15 cellular contexts compared by ENCODE assay signal in the genomic region with DNA sequence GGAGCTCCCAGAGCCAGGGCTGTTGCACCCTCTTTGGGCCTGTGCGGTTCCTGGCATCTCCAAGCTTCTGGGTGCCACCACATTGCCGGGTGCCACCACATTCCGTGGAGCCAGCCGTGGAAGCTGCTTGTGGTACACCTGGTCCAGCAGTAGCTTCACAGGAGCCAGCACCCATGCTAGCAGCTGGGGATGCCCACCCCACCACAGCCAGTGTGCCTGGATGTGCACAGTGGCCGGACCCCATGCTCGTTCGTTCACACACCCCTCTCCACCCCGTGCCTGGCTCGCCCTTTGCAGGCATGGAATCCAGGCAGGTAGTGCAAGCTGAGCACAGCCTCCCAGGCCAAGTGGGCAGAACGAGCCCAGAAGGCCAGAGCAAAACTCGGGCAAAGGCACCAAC.
DNase-seq lines count a peak whose midpoint lies in the region; ATAC-seq and TF ChIP-seq lines count a peak whose summit lies in the region.
"Had no signal": no experiment of that assay in that cellular context is flagged by ENCODE, and none has a peak within 500 bp of the region (broad histone marks: within the 10 kb centered on the region; RNA-seq: fewer than 3 reads in every experiment).

No MANE protein-coding gene starts in this region.

- H3K27me3 ChIP-seq in right cardiac atrium (ENCODE audit: control insufficient read depth, insufficient read depth) (no peaks in the 10 kb centered on the region), mesenchymal stem cell (ENCODE audit: control insufficient read depth in 1 of 2, insufficient read depth in 1 of 2, low read length in 2 of 2) (no peaks in the 10 kb centered on the region), spleen (replicated peaks in 1 of 7) (no peaks in the 10 kb centered on the region), endodermal cell (ENCODE audit: control insufficient read depth, insufficient read depth, low read length, poor library complexity, severe bottlenecking) (no peaks in the 10 kb centered on the region)
- H3K27me3 ChIP-seq: BLaER1 had no signal

- H2AFZ ChIP-seq in mesenchymal stem cell (ENCODE audit: low read depth, low read length) = no peak overlapping the region

- intact Hi-C loops in right cardiac atrium (cut with DNase I) (no loop called here), Right ventricle myocardium superior (cut with DNase I) (no loop called here), spleen (cut with DNase I; ENCODE audit: low total_unique reads) (no loop called here)

- H3K9me3 ChIP-seq in right cardiac atrium (ENCODE audit: control insufficient read depth, low read length) (no peaks in the 10 kb centered on the region), mesenchymal stem cell (ENCODE audit: control insufficient read depth, low read length) (no peaks in the 10 kb centered on the region), spleen (peaks cover 0 to 17% (median 4%) of the 10 kb centered on the region in 8 donors), endodermal cell (ENCODE audit: control insufficient read depth, low read length) (no peaks in the 10 kb centered on the region)
- H3K9me3 ChIP-seq: BLaER1 had no signal

- peak overlapping the region; percentile 61 for H4K91ac ChIP-seq in mesenchymal stem cell (ENCODE audit: low read length)

- no peak overlapping the region for H3K14ac ChIP-seq in mesenchymal stem cell (ENCODE audit: low read length in 2 of 2)

- no peaks in the 10 kb centered on the region for H3K27me3 Mint-ChIP-seq in endodermal cell (ENCODE audit: insufficient read depth)

- no peak overlapping the region for H3K4me3 Mint-ChIP-seq in endodermal cell
- H3K4me3 Mint-ChIP-seq: CD8-positive, alpha-beta T cell; H9 had no signal

- H3K9me3 Mint-ChIP-seq in endodermal cell = peaks cover 2% of the 10 kb centered on the region

- no peak overlapping the region for H2BK120ac ChIP-seq in mesenchymal stem cell (ENCODE audit: low read depth, low read length)

- H3K23ac ChIP-seq in mesenchymal stem cell (ENCODE audit: low read length in 2 of 2) = no peak overlapping the region

- H3K4me3 ChIP-seq in right cardiac atrium (ENCODE audit: low read length) (no peak overlapping the region), mesenchymal stem cell (ENCODE audit: insufficient read depth in 1 of 2, low read depth in 1 of 2, low read length in 2 of 2) (no peak overlapping the region), spleen (no peak overlapping the region), endodermal cell (ENCODE audit: low read length) (no peak overlapping the region)
- H3K4me3 ChIP-seq: BLaER1 had no signal

- H3K4me1 ChIP-seq in right cardiac atrium (ENCODE audit: control insufficient read depth, insufficient read depth, low read length) = no peaks in the 10 kb centered on the region
- H3K4me1 ChIP-seq in mesenchymal stem cell (ENCODE audit: control insufficient read depth, insufficient read depth, low read depth, low read length) = no peaks in the 10 kb centered on the region
- no peaks in the 10 kb centered on the region for H3K4me1 ChIP-seq in spleen
- no peaks in the 10 kb centered on the region for H3K4me1 ChIP-seq in endodermal cell (ENCODE audit: control insufficient read depth, insufficient read depth, low read length)
- H3K4me1 ChIP-seq: BLaER1 had no signal

- 87% methylated on average over 11 of the region's 11 CpGs for WGBS in right cardiac atrium
- WGBS in mesenchymal stem cell = 95% methylated on average over 10 of the region's 11 CpGs
- 81 to 94% (median 91%) methylated on average over 7 to 11 of the region's 11 CpGs for WGBS in spleen, 5 donors
- WGBS in endodermal cell (ENCODE audit: insufficient coverage in 1 of 2, insufficient read length in 1 of 2), 2 experiments = 94 to 96% methylated on average over 3 to 11 of the region's 11 CpGs

- H2BK5ac ChIP-seq in mesenchymal stem cell (ENCODE audit: low read depth, low read length, poor library complexity, severe bottlenecking) = no peak overlapping the region

- DNase-seq in right cardiac atrium (peak in 2 of 3 donors; percentile 19 to 28), Right ventricle myocardium superior (no peak), mesenchymal stem cell (no peak), spleen (peak; percentile 67), endodermal cell (no peak), NCI-H345 treated with DMSO at 0.1 percent for 48 hours (lab: John Stamatoyannopoulos, UW; ENCODE audit: unreplicated experiment) (no peak)
- DNase-seq: 8988T; Calu3; CD8-positive, alpha-beta T cell; DMS79 treated with DMSO at 0.1 percent for 48 hours; GF-D8; H9 had no signal

- no peaks in the 10 kb centered on the region for H3K36me3 ChIP-seq in mesenchymal stem cell (ENCODE audit: control insufficient read depth in 1 of 2, insufficient read depth in 2 of 2, low read depth in 1 of 2, low read length in 2 of 2)
- H3K36me3 ChIP-seq in spleen = no peaks in the 10 kb centered on the region
- H3K36me3 ChIP-seq in endodermal cell (ENCODE audit: control insufficient read depth, insufficient read depth, low read length) = no peaks in the 10 kb centered on the region
- H3K36me3 ChIP-seq: BLaER1 had no signal

- no peaks in the 10 kb centered on the region for H3K79me1 ChIP-seq in mesenchymal stem cell (replicated peaks; ENCODE audit: low read length, poor library complexity, severe bottlenecking)

- H2AK5ac ChIP-seq in mesenchymal stem cell (ENCODE audit: low read length, severe bottlenecking) = no peak overlapping the region

- H3K4me1 Mint-ChIP-seq in endodermal cell = no peaks in the 10 kb centered on the region
- H3K4me1 Mint-ChIP-seq: H9 had no signal

- H2BK12ac ChIP-seq in mesenchymal stem cell (ENCODE audit: low read length in 2 of 2) = no peak overlapping the region

- no peak overlapping the region for H3K27ac Mint-ChIP-seq in endodermal cell
- H3K27ac Mint-ChIP-seq: CD8-positive, alpha-beta T cell; H9 had no signal

- H3K36me3 Mint-ChIP-seq in endodermal cell (ENCODE audit: low read depth) = no peaks in the 10 kb centered on the region
- H3K36me3 Mint-ChIP-seq: CD8-positive, alpha-beta T cell had no signal

- H3K18ac ChIP-seq in mesenchymal stem cell (ENCODE audit: low read depth in 1 of 2, low read length in 2 of 2) = no peak overlapping the region

- ATAC-seq in right cardiac atrium = peak in 1 of 2 donors; percentile 38
- no peak for ATAC-seq in Right ventricle myocardium superior (ENCODE audit: poor library complexity)
- ATAC-seq in HG02852 (IDR thresholded peaks at IDR 0.05; ENCODE audit: unreplicated experiment) = no peak
- no peak for ATAC-seq in HG02798 (IDR thresholded peaks at IDR 0.05; ENCODE audit: poor library complexity, unreplicated experiment)
- ATAC-seq: CD8-positive, alpha-beta T cell had no signal

- no peak for TF ChIP-seq POLR2A in spleen (IDR thresholded peaks at IDR 0.05)

- H3K4me2 ChIP-seq in mesenchymal stem cell (ENCODE audit: low read length, poor library complexity, severe bottlenecking) = no peak overlapping the region
- H3K4me2 ChIP-seq: BLaER1 had no signal

- H2BK15ac ChIP-seq in mesenchymal stem cell (ENCODE audit: low read depth, poor library complexity, severe bottlenecking) = no peak overlapping the region

- H3K9ac ChIP-seq in mesenchymal stem cell (ENCODE audit: low read length) (no peak overlapping the region), endodermal cell (ENCODE audit: extremely low read depth, low read length, poor library complexity, severe bottlenecking) (no peak overlapping the region)
- H3K9ac ChIP-seq: BLaER1 had no signal

- H4K8ac ChIP-seq in mesenchymal stem cell (ENCODE audit: low read length) = no peak overlapping the region

- H3K4ac ChIP-seq in mesenchymal stem cell (ENCODE audit: low read depth in 1 of 2, low read length in 2 of 2) = no peak overlapping the region

- TF ChIP-seq CTCF in spleen (IDR thresholded peaks at IDR 0.05 in 8 of 11, conservative IDR thresholded peaks at IDR 0.05 in 3 of 11) (no peak), endodermal cell (conservative IDR thresholded peaks at IDR 0.05) (no peak)

- H3K27ac ChIP-seq in right cardiac atrium (ENCODE audit: low read length) = no peak overlapping the region
- no peak overlapping the region for H3K27ac ChIP-seq in mesenchymal stem cell (ENCODE audit: low read length, poor library complexity, severe bottlenecking)
- H3K27ac ChIP-seq in spleen = no peak overlapping the region
- no peak overlapping the region for H3K27ac ChIP-seq in endodermal cell (ENCODE audit: low read depth, low read length)
- H3K27ac ChIP-seq: BLaER1 had no signal

Comparison
In these comparisons a context has a peak if more than half of its experiments do, and no peak if none do; other contexts are left out.
1. DNase-seq: peak in right cardiac atrium (2 of 3) and spleen (single experiment); none in Right ventricle myocardium superior (single experiment), mesenchymal stem cell (single experiment), endodermal cell (single experiment) and NCI-H345 treated with DMSO at 0.1 percent for 48 hours (single experiment).